ENCODE assay signal across 8 cellular contexts in the genomic region with DNA sequence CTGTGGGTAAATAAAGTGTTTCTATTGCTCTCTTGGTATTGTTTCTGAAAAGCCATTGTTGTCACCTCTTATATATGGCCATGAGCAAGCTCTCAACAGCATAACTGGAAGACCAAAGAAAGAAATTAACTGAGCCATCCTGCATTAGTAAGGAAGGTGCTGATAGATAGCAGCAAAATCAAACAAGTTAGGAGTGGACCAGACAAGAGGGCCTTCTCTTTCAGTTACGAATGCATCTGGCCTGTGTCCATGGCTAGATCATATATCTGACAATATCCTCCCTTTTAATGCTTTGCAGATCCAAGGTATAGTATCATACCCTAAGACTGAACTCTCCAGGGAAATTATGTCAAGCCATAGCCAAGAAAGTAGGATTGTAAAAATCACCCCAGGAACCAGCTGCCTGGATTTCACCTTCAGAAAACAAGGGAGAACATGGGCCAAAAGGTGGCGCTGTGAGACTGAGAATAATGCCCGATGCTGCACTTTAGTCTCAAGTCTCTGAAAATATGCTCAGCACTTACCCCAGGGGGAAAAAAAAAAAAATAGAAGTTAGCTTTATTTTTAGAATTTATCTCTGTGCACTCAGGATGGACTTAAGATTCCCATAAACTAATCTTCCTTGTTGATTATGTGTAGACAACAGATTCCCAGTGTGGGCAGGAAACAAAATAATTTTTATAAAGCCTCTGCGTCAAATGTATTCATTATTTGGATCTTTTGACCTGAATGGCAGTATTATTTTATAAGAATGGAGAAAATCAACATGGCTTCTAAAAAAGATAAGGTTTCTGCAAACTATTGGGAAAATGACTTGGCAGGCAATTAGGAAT.
DNase-seq lines count a peak whose midpoint lies in the region; ATAC-seq and TF ChIP-seq lines count a peak whose summit lies in the region.

No MANE protein-coding gene starts in this region.

- peaks cover 6% of the 10 kb centered on the region for H3K4me1 ChIP-seq in lower lobe of right lung

- H3K27ac ChIP-seq in dorsolateral prefrontal cortex (no peak overlapping the region), lower lobe of right lung (no peak overlapping the region)

- intact Hi-C loops in dorsolateral prefrontal cortex (cut with DNase I): loop anchor here (1.0 to 10.0 kb wide), 4 partner anchors 383 to 660 kb away; no protein-coding TSS in a partner anchor
- intact Hi-C loops in lower lobe of right lung (cut with DNase I): no loop called here

- TF ChIP-seq CTCF in GM12865 (IDR thresholded peaks at IDR 0.05; ENCODE audit: insufficient read depth, low read depth, low read length, missing control alignments) (peak; percentile 66), dorsolateral prefrontal cortex (IDR thresholded peaks at IDR 0.05 in 54 of 56, conservative IDR thresholded peaks at IDR 0.05 in 2 of 56; ENCODE audit: low read depth in 1 of 56, partially characterized antibody in 56 of 56) (peak; percentile 74 to 99 (median 86)), lower lobe of right lung (IDR thresholded peaks at IDR 0.05) (peak; percentile 86)

- ATAC-seq in HG03342 (IDR thresholded peaks at IDR 0.05; ENCODE audit: unreplicated experiment) (peak; percentile 86), lower lobe of right lung (peak; percentile 78 to 85)

- peak; percentile 83 for DNase-seq in GM12865 (ENCODE audit: low read depth)
- peak; percentile 67 for DNase-seq in NCI-H748 (lab: John Stamatoyannopoulos, UW; ENCODE audit: unreplicated experiment)
- DNase-seq in activated CD4-positive, alpha-beta T cell treated with anti-CD3 and anti-CD28 coated beads, Interleukin-2, amount 50 U/mL, for 24 hours (ENCODE audit: low read depth in 1 of 2, low spot score in 1 of 2): peak; percentile 77 to 85
- peak; percentile 59 to 89 (median 78) for DNase-seq in dorsolateral prefrontal cortex
- DNase-seq in lower lobe of right lung: peak; percentile 76
- DNase-seq in stimulated activated CD8-positive, alpha-beta memory T cell treated with anti-CD3 and anti-CD28 coated beads, Interleukin-12 subunit alpha, Interleukin-12 subunit beta, amount 100 ng/mL, for 4 hours (ENCODE audit: low read depth): peak; percentile 62
- no peak for DNase-seq in cortex of kidney (lab: John Stamatoyannopoulos, UW)

- H3K27me3 ChIP-seq in dorsolateral prefrontal cortex: peaks cover 0 to 40% (median 2%) of the 10 kb centered on the region in 45 donors
- no peaks in the 10 kb centered on the region for H3K27me3 ChIP-seq in lower lobe of right lung (ENCODE audit: low read depth)

- no peaks in the 10 kb centered on the region for H3K36me3 ChIP-seq in lower lobe of right lung

- H3K4me3 ChIP-seq in GM12865 (ENCODE audit: low read depth, low read length): no peak overlapping the region
- H3K4me3 ChIP-seq in dorsolateral prefrontal cortex: no peak overlapping the region
- no peak overlapping the region for H3K4me3 ChIP-seq in lower lobe of right lung

- H3K9me3 ChIP-seq in lower lobe of right lung: no peaks in the 10 kb centered on the region
